In genomic region chr9:71614409-71614808, GRCh38 we compare ENCODE assay signal across 32 cellular contexts.
"Had no signal": no experiment of that assay in that cellular context is flagged by ENCODE, and none has a peak within 500 bp of the region (broad histone marks: within the 10 kb centered on the region; RNA-seq: fewer than 3 reads in every experiment).

No MANE protein-coding gene starts in this region.

- H3K36me3 ChIP-seq: adrenal gland, brain microvascular endothelial cell, breast epithelium had no signal

- H3K4me3 ChIP-seq: adrenal gland, body of pancreas, breast epithelium had no signal

- H3K4me1 ChIP-seq: adrenal gland, body of pancreas, breast epithelium had no signal

- H3K27ac ChIP-seq: adrenal gland, body of pancreas, brain microvascular endothelial cell, breast epithelium, VCaP had no signal

- FAIRE-seq: astrocyte, TTC549 had no signal

- DNase-seq: activated B cell treated with CpG ODN at 0.5 μM for 24 hours; activated CD4-positive, alpha-beta memory T cell treated with anti-CD3 and anti-CD28 coated beads for 36 hours; activated CD4-positive, alpha-beta T cell treated with anti-CD3 and anti-CD28 coated beads for 4 hours; activated CD4-positive, alpha-beta T cell treated with anti-CD3 and anti-CD28 coated beads, Interleukin-2, amount 10 ng/mL, durations not matched to agents 24 days and 14 days; activated CD4-positive, alpha-beta T cell treated with anti-CD3 and anti-CD28 coated beads, Interleukin-2, amount 50 U/mL, for 1 hour; activated CD4-positive, alpha-beta T cell treated with anti-CD3 and anti-CD28 coated beads, Interleukin-2, amount 50 U/mL, for 4 hours; activated CD4-positive, CD25-positive, alpha-beta regulatory T cell treated with anti-CD3 and anti-CD28 coated beads, Interleukin-2, amount 50 U/mL, for 72 hours; activated CD8-positive, alpha-beta memory T cell treated with anti-CD3 and anti-CD28 coated beads, Interleukin-2, amount 50 U/mL, for 4 hours; activated CD8-positive, alpha-beta T cell treated with anti-CD3 and anti-CD28 coated beads for 36 hours; activated effector memory CD4-positive, alpha-beta T cell treated with anti-CD3 and anti-CD28 coated beads, Interleukin-2, amount 50 U/mL, for 16 hours; activated gamma-delta T cell treated with Interleukin-2 at 50 U/mL for 16 hours; activated naive CD4-positive, alpha-beta T cell; activated naive CD4-positive, alpha-beta T cell treated with anti-CD3 and anti-CD28 coated beads for 36 hours; activated naive CD4-positive, alpha-beta T cell treated with anti-CD3 and anti-CD28 coated beads, Interleukin-2, amount 50 U/mL, for 16 hours; activated naive CD8-positive, alpha-beta T cell treated with anti-CD3 and anti-CD28 coated beads for 36 hours; activated T-cell treated with anti-CD3 and anti-CD28 coated beads for 4 hours; activated T-cell treated with anti-CD3 and anti-CD28 coated beads, Interleukin-2, amount 50 U/mL, for 1 hour; activated T-cell treated with anti-CD3 and anti-CD28 coated beads, Interleukin-2, amount 50 U/mL, for 4 hours; activated T-cell treated with anti-CD3 and anti-CD28 coated beads, Interleukin-2, amount 50 U/mL, for 72 hours; adrenal gland; amniotic stem cell; aorta; body of pancreas; brain microvascular endothelial cell; central memory CD4-positive, alpha-beta T cell; T-helper 1 cell; T-helper 2 cell; T-helper 9 cell had no signal

- H3K27me3 ChIP-seq: adrenal gland, body of pancreas, brain microvascular endothelial cell, breast epithelium had no signal

- H3K9me3 ChIP-seq: adrenal gland, body of pancreas, breast epithelium had no signal
